ENCODE assay signal across 18 cellular contexts in the genomic region with DNA sequence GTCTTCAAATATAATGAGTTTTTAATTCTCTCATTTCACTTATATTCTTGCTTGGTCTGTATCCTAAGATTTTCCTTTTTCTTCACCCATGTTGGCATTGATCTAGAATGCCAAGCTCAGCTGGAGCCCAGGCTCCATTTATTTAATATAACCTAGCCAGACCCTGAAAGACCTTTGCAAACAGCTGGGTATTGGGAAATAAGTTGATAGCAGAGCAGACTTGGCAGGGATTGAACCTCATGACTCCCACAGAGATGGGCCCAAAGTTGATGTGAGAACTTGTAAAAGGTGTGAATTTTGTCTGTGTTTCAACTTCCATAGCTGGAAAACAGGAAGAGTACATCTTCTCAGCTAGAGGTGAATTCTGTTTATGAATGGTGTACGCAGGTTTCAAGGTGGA. TPM values are rescaled to one million over a fixed set of nuclear protein-coding genes. Genes with fewer than 3 reads are reported as not detected.
DNase-seq lines count a peak whose midpoint lies in the region; ATAC-seq and TF ChIP-seq lines count a peak whose summit lies in the region.
"Had no signal": no experiment of that assay in that cellular context is flagged by ENCODE, and none has a peak within 500 bp of the region (broad histone marks: within the 10 kb centered on the region; RNA-seq: fewer than 3 reads in every experiment).

No MANE protein-coding gene starts in this region.

- H3K4me2 ChIP-seq in DND-41 (ENCODE audit: insufficient read depth, low read length): no peak overlapping the region

- H3K27ac Mint-ChIP-seq in activated T-cell treated with anti-CD3 and anti-CD28 coated beads, Interleukin-2, amount 50 U/mL, for 72 hours: peak overlapping the region; percentile 60

- DNase-seq in activated T-cell treated with anti-CD3 and anti-CD28 coated beads, Interleukin-2, amount 50 U/mL, for 72 hours: no peak
- DNase-seq in activated T-cell treated with anti-CD3 and anti-CD28 coated beads, Interleukin-2, amount 50 U/mL, for 4 hours: no peak
- DNase-seq in DND-41 (no peak), RWPE2 (ENCODE audit: low spot score) (no peak), omental fat pad (ENCODE audit: low spot score) (no peak), NCI-H2227 treated with DMSO at 0.1 percent for 48 hours (lab: John Stamatoyannopoulos, UW) (no peak), germinal center (ENCODE audit: low spot score) (no peak), RWPE1 (ENCODE audit: low spot score) (no peak)
- DNase-seq: NCI-H1092, NCI-H187 treated with DMSO at 0.1 percent for 48 hours, NCI-H2107 had no signal

- H3K4me3 Mint-ChIP-seq in activated T-cell treated with anti-CD3 and anti-CD28 coated beads, Interleukin-2, amount 50 U/mL, for 72 hours: no peak overlapping the region
- no peak overlapping the region for H3K4me3 Mint-ChIP-seq in activated T-cell treated with anti-CD3 and anti-CD28 coated beads, Interleukin-2, amount 50 U/mL, for 4 hours
- H3K4me3 Mint-ChIP-seq: CD8-positive, alpha-beta memory T cell had no signal

- peaks cover 0 to 2% of the 10 kb centered on the region in 2 donors for H3K36me3 Mint-ChIP-seq in activated T-cell treated with anti-CD3 and anti-CD28 coated beads, Interleukin-2, amount 50 U/mL, for 72 hours (ENCODE audit: insufficient read depth in 2 of 2)
- no peaks in the 10 kb centered on the region for H3K36me3 Mint-ChIP-seq in activated T-cell treated with anti-CD3 and anti-CD28 coated beads, Interleukin-2, amount 50 U/mL, for 4 hours (ENCODE audit: insufficient read depth)

- no peak overlapping the region for H3K27ac ChIP-seq in DND-41 (ENCODE audit: low read length)
- H3K27ac ChIP-seq in RWPE2 (ENCODE audit: poor library complexity, severe bottlenecking): peak overlapping the region; percentile 37
- H3K27ac ChIP-seq in RWPE1: no peak overlapping the region
- H3K27ac ChIP-seq: C4-2B, HL-60 had no signal

- H3K79me2 ChIP-seq in DND-41 (ENCODE audit: insufficient read depth, low read length): no peaks in the 10 kb centered on the region

- no peaks in the 10 kb centered on the region for H4K20me1 ChIP-seq in DND-41 (ENCODE audit: insufficient read depth, low read length)

- H3K9ac ChIP-seq in DND-41 (ENCODE audit: low read depth, low read length): no peak overlapping the region

- POLR2A ChIA-PET in RWPE1 (lab: Yijun Ruan, JAX; ENCODE audit: low non-redundant PET): no interaction called here

- no peak for ATAC-seq in activated T-cell treated with anti-CD3 and anti-CD28 coated beads, Interleukin-2, amount 50 U/mL, for 72 hours (replicated peaks in 1 of 2)
- no peak for ATAC-seq in activated T-cell treated with anti-CD3 and anti-CD28 coated beads, Interleukin-2, amount 50 U/mL, for 4 hours
- ATAC-seq in DND-41 (ENCODE audit: insufficient read depth, low read depth) (no peak), RWPE2 (ENCODE audit: low read depth) (no peak), omental fat pad (ENCODE audit: low FRiP score) (peak; percentile 6)

- H3K27me3 ChIP-seq in DND-41 (ENCODE audit: insufficient read depth, low read length, poor library complexity) (no peaks in the 10 kb centered on the region), RWPE2 (ENCODE audit: insufficient read depth, poor library complexity, severe bottlenecking) (no peaks in the 10 kb centered on the region)

- TF ChIP-seq CTCF in DND-41 (IDR thresholded peaks at IDR 0.05; ENCODE audit: borderline replicate concordance, extremely low read depth, low read length, poor library complexity, severe bottlenecking) (no peak), RWPE2 (IDR thresholded peaks at IDR 0.05; ENCODE audit: poor library complexity, severe bottlenecking) (no peak), omental fat pad (IDR thresholded peaks at IDR 0.05) (no peak), RWPE1 (conservative IDR thresholded peaks at IDR 0.05; ENCODE audit: low read depth) (no peak)

- peaks cover 7% of the 10 kb centered on the region for H3K4me1 ChIP-seq in DND-41 (ENCODE audit: insufficient read depth, low read length)
- no peaks in the 10 kb centered on the region for H3K4me1 ChIP-seq in RWPE2 (ENCODE audit: insufficient read depth, poor library complexity, severe bottlenecking)

- H3K9me3 Mint-ChIP-seq in activated T-cell treated with anti-CD3 and anti-CD28 coated beads, Interleukin-2, amount 50 U/mL, for 72 hours: no peaks in the 10 kb centered on the region
- no peaks in the 10 kb centered on the region for H3K9me3 Mint-ChIP-seq in activated T-cell treated with anti-CD3 and anti-CD28 coated beads, Interleukin-2, amount 50 U/mL, for 4 hours

- 0 out of 2 replicates have a peak overlapping the region, but pooled peaks have one; percentile 32 for H2AFZ ChIP-seq in DND-41 (ENCODE audit: low read depth, low read length)

- CTCF ChIA-PET in RWPE1 (lab: Yijun Ruan, JAX): interaction anchor here (0.7 to 1.7 kb wide), 3 partner anchors 234 to 725 kb away, joined by 4 to 5 read pairs (median 5); no protein-coding TSS in a partner anchor

- peaks cover 23% of the 10 kb centered on the region for H3K27me3 Mint-ChIP-seq in activated T-cell treated with anti-CD3 and anti-CD28 coated beads, Interleukin-2, amount 50 U/mL, for 72 hours (ENCODE audit: low read depth)
- no peaks in the 10 kb centered on the region for H3K27me3 Mint-ChIP-seq in activated T-cell treated with anti-CD3 and anti-CD28 coated beads, Interleukin-2, amount 50 U/mL, for 4 hours (ENCODE audit: low read depth)

- H3K9me3 ChIP-seq in DND-41 (ENCODE audit: insufficient read depth, low read length, severe bottlenecking): no peaks in the 10 kb centered on the region
- H3K9me3 ChIP-seq in RWPE2 (ENCODE audit: severe bottlenecking): no peaks in the 10 kb centered on the region

- H3K4me1 Mint-ChIP-seq in activated T-cell treated with anti-CD3 and anti-CD28 coated beads, Interleukin-2, amount 50 U/mL, for 72 hours (ENCODE audit: low read depth): peaks cover 19% of the 10 kb centered on the region
- peaks cover 7% of the 10 kb centered on the region for H3K4me1 Mint-ChIP-seq in activated T-cell treated with anti-CD3 and anti-CD28 coated beads, Interleukin-2, amount 50 U/mL, for 4 hours (ENCODE audit: low read depth)

- H3K4me3 ChIP-seq in DND-41 (ENCODE audit: low read depth in 1 of 2, low read length in 2 of 2): no peak overlapping the region
- H3K4me3 ChIP-seq in RWPE2 (ENCODE audit: severe bottlenecking): no peak overlapping the region

- no peaks in the 10 kb centered on the region for H3K36me3 ChIP-seq in DND-41 (ENCODE audit: insufficient read depth, low read length)
- no peaks in the 10 kb centered on the region for H3K36me3 ChIP-seq in RWPE2 (ENCODE audit: low read depth)

RNA-seq across cellular contexts. Expression of a gene that starts 59.5 kb away (rescaled TPM):
- total RNA-seq in activated T-cell treated with anti-CD3 and anti-CD28 coated beads, Interleukin-2, amount 50 U/mL, for 72 hours: 10 to 100 TPM; 40.7 to 47.1 TPM
- total RNA-seq in activated T-cell treated with anti-CD3 and anti-CD28 coated beads, Interleukin-2, amount 50 U/mL, for 4 hours: 10 to 100 TPM; 27.5 to 44.7 (median 40.5) TPM
- 1 to 10 TPM in 3 of 4 donors, under 1 TPM in 1; 0.93 to 4.9 (median 2.8) TPM for total RNA-seq in omental fat pad
- total RNA-seq: A172, Calu3, Daoy, HT-29 had no signal

Comparison
In these comparisons a context has a peak if more than half of its experiments do, and no peak if none do; other contexts are left out.
1. RNA of a gene that starts 59.5 kb away (total RNA-seq): 40.7 to 47.1 TPM in activated T-cell treated with anti-CD3 and anti-CD28 coated beads, Interleukin-2, amount 50 U/mL, for 72 hours and 27.5 to 44.7 TPM in activated T-cell treated with anti-CD3 and anti-CD28 coated beads, Interleukin-2, amount 50 U/mL, for 4 hours; 0.93 to 4.9 TPM in omental fat pad; every median in the first group is over 4 times any median in the second.